ENCODE assay signal across 31 cellular contexts in genomic region chr4:36494766-36495165, GRCh38.
DNase-seq lines count a peak whose midpoint lies in the region; ATAC-seq, FAIRE-seq and TF ChIP-seq lines count a peak whose summit lies in the region.
"Had no signal": no experiment of that assay in that cellular context is flagged by ENCODE, and none has a peak within 500 bp of the region (broad histone marks: within the 10 kb centered on the region; RNA-seq: fewer than 3 reads in every experiment).

No MANE protein-coding gene starts in this region.

- ATAC-seq in HG02885 (IDR thresholded peaks at IDR 0.05; ENCODE audit: poor library complexity, unreplicated experiment) (peak; percentile 55), GM12878 (peak; percentile 81), GM18867 (IDR thresholded peaks at IDR 0.05; ENCODE audit: unreplicated experiment) (no peak)
- ATAC-seq: A549; CD8-positive, alpha-beta T cell had no signal

- H4K20me1 ChIP-seq in GM12878 (ENCODE audit: control insufficient read depth, insufficient read depth) = no peaks in the 10 kb centered on the region
- H4K20me1 ChIP-seq: BLaER1; BLaER1 treated with 17β-estradiol and CSF1 and Interleukin-3, amounts not matched to agents 10 nM and 100 nM had no signal

- H3K4me1 ChIP-seq in GM12878 (ENCODE audit: control insufficient read depth, insufficient read depth, low read length) = no peaks in the 10 kb centered on the region
- H3K4me1 ChIP-seq: A549; BE2C; BLaER1; BLaER1 treated with 17β-estradiol and CSF1 and Interleukin-3, amounts not matched to agents 10 nM and 100 nM; Caco-2 had no signal

- DNase-seq in GM12878 (ENCODE audit: low read depth, low spot score) (no peak), GM20000 (ENCODE audit: low spot score) (no peak)
- DNase-seq: 8988T; ACHN; AML-193; BE2C; C1 segment of cervical spinal cord; Caco-2; Calu3; CD4-positive, alpha-beta memory T cell; CD4-positive, alpha-beta T cell; CD4-positive, CD25-positive, alpha-beta regulatory T cell; CD8-positive, alpha-beta memory T cell; CD8-positive, alpha-beta T cell; COR-L47; DMS 273 treated with DMSO at 0.1 percent for 48 hours; DMS153; DMS53; DMS79; DMS79 treated with DMSO at 0.1 percent for 48 hours; DND-41; EL had no signal

- no peak overlapping the region for H2AFZ ChIP-seq in GM12878 (ENCODE audit: control insufficient read depth, low read depth, low read length)

- TF ChIP-seq CTCF in GM12878 (IDR thresholded peaks at IDR 0.05 in 2 of 3, conservative IDR thresholded peaks at IDR 0.05 in 1 of 3; ENCODE audit: control insufficient read depth in 2 of 3, extremely low read depth in 1 of 3, insufficient read depth in 1 of 3, low read depth in 3 of 3, low read length in 3 of 3) (no peak), GM20000 (IDR thresholded peaks at IDR 0.05; ENCODE audit: extremely low read depth, missing control alignments) (no peak)

- H3K36me3 ChIP-seq in GM12878 (ENCODE audit: control insufficient read depth in 2 of 2, insufficient read depth in 2 of 2, low read length in 1 of 2) = no peaks in the 10 kb centered on the region
- H3K36me3 ChIP-seq: BE2C; BLaER1; BLaER1 treated with 17β-estradiol and CSF1 and Interleukin-3, amounts not matched to agents 10 nM and 100 nM had no signal

- H3K27ac ChIP-seq in GM12878 (ENCODE audit: control insufficient read depth, insufficient read depth) = no peak overlapping the region
- H3K27ac ChIP-seq: 22Rv1; A549; BLaER1; BLaER1 treated with 17β-estradiol and CSF1 and Interleukin-3, amounts not matched to agents 10 nM and 100 nM; C4-2B had no signal

- BruUV-seq in GM12878 (replicated peaks; lab: Mats Ljungman, UMichigan) = no TSS peak

- intact Hi-C loops in GM12878 (cut with micrococcal nuclease; ENCODE audit: unreplicated experiment) = no loop called here

- no peak overlapping the region for H3K9ac ChIP-seq in GM12878 (ENCODE audit: control insufficient read depth, insufficient read depth, low read length)
- H3K9ac ChIP-seq: BLaER1; BLaER1 treated with 17β-estradiol and CSF1 and Interleukin-3, amounts not matched to agents 10 nM and 100 nM had no signal

- WGBS in GM12878 (ENCODE audit: insufficient coverage, insufficient replicate concordance, low lambda C conversion rate, missing lambda C conversion rate) = 0% methylated on average over 2 of the region's 2 CpGs

- no peak for TF ChIP-seq RAD21 in GM12878 (IDR thresholded peaks at IDR 0.05; ENCODE audit: insufficient read depth, low read depth, low read length)

- RAD21 ChIA-PET in GM12878 (lab: Charles Lee; ENCODE audit: unreplicated experiment) = interaction anchor here (1.0 kb wide), 1 partner anchor 57 kb away, joined by 4 read pairs; no protein-coding TSS in a partner anchor

- H3K4me2 ChIP-seq in GM12878 (ENCODE audit: control insufficient read depth, insufficient read depth) = no peak overlapping the region
- H3K4me2 ChIP-seq: A549; BLaER1; BLaER1 treated with 17β-estradiol and CSF1 and Interleukin-3, amounts not matched to agents 10 nM and 100 nM had no signal

- POLR2A ChIA-PET in GM12878 (lab: Charles Lee) = no interaction called here

- H3K9me3 ChIP-seq in GM12878 (replicated peaks; ENCODE audit: control insufficient read depth, insufficient read depth, low read length) = no peaks in the 10 kb centered on the region
- H3K9me3 ChIP-seq: A549; BE2C; BLaER1; BLaER1 treated with 17β-estradiol and CSF1 and Interleukin-3, amounts not matched to agents 10 nM and 100 nM; Caco-2 had no signal

- in situ Hi-C loops in GM12878 (cut with MboI) = no loop called here

- no peaks in the 10 kb centered on the region for H3K79me2 ChIP-seq in GM12878 (ENCODE audit: control insufficient read depth, insufficient read depth, low read length)

- SMC1A ChIA-PET in GM12878 (lab: Charles Lee; ENCODE audit: uncharacterized antibody, unreplicated experiment) = interaction anchor here (1.3 to 1.6 kb wide), 2 partner anchors 9 to 108 kb away, joined by 3 to 4 read pairs; no protein-coding TSS in a partner anchor

- FAIRE-seq in GM12878 (lab: Jason Lieb, UNC) = no peak
- FAIRE-seq: A204.1, A549, D721Med had no signal

- no peak for TF ChIP-seq POLR2A in GM12878 (IDR thresholded peaks at IDR 0.05; ENCODE audit: low read depth, low read length)

- no peak overlapping the region for H3K4me3 ChIP-seq in GM12878
- H3K4me3 ChIP-seq: A549; BLaER1; BLaER1 treated with 17β-estradiol and CSF1 and Interleukin-3, amounts not matched to agents 10 nM and 100 nM had no signal

- CTCF ChIA-PET in GM12878 (lab: Yijun Ruan, JAX) = no interaction called here

- H3K27me3 ChIP-seq in GM12878 (replicated peaks in 1 of 2; ENCODE audit: control insufficient read depth in 2 of 2, insufficient read depth in 2 of 2, low read length in 1 of 2) = no peaks in the 10 kb centered on the region
- H3K27me3 ChIP-seq: BE2C; BLaER1; BLaER1 treated with 17β-estradiol and CSF1 and Interleukin-3, amounts not matched to agents 10 nM and 100 nM had no signal

- no peak for TF ChIP-seq EP300 in GM12878 (IDR thresholded peaks at IDR 0.05; ENCODE audit: borderline replicate concordance in 1 of 2, control insufficient read depth in 1 of 2, low read depth in 2 of 2, low read length in 2 of 2)

TF ChIP-seq in GM12878, 131 proteins besides CTCF, POLR2A, EP300 and RAD21:
- peak; percentile 41; the same call in 1 of the 2 replicates for TF ChIP-seq RUNX3 (IDR thresholded peaks at IDR 0.05; ENCODE audit: low read length)
- TF ChIP-seq EGR1 (IDR thresholded peaks at IDR 0.05; ENCODE audit: borderline replicate concordance in 1 of 2, low read depth in 2 of 2, low read length in 2 of 2) = no peak
- peak; percentile 75 for TF ChIP-seq JUNB (IDR thresholded peaks at IDR 0.05)
- TF ChIP-seq PML (IDR thresholded peaks at IDR 0.05; ENCODE audit: low read length) = no peak
- no peak for TF ChIP-seq FOS (IDR thresholded peaks at IDR 0.05; ENCODE audit: borderline replicate concordance, extremely low read depth, insufficient read length)
- no peak for TF ChIP-seq EZH2 (IDR thresholded peaks at IDR 0.05; ENCODE audit: borderline replicate concordance, control insufficient read depth, low read depth, low read length)
- TF ChIP-seq CREB1 (IDR thresholded peaks at IDR 0.05; ENCODE audit: low read depth) = no peak
- peak; percentile 36; the same call in 1 of the 2 replicates for TF ChIP-seq GABPA (IDR thresholded peaks at IDR 0.05; ENCODE audit: low read depth)
- TF ChIP-seq CREM (IDR thresholded peaks at IDR 0.05; ENCODE audit: low read depth) = peak; percentile 45; the same call in 1 of the 2 replicates
- TF ChIP-seq SRF (IDR thresholded peaks at IDR 0.05; ENCODE audit: low read depth in 2 of 2, low read length in 2 of 2) = no peak
- TF ChIP-seq ATF7 (IDR thresholded peaks at IDR 0.05; ENCODE audit: low read depth) = 0 out of 2 replicates have a peak, but pooled peaks have one; percentile 34
- TF ChIP-seq SUZ12 (IDR thresholded peaks at IDR 0.05; ENCODE audit: unreplicated experiment) = no peak
- no peak for TF ChIP-seq WRNIP1 (IDR thresholded peaks at IDR 0.05; ENCODE audit: borderline replicate concordance, low read depth, low read length)
- peak; percentile 27; the same call in 1 of the 2 replicates for TF ChIP-seq FOXM1 (IDR thresholded peaks at IDR 0.05; ENCODE audit: low read depth, low read length)
- TF ChIP-seq, protein P1, sequence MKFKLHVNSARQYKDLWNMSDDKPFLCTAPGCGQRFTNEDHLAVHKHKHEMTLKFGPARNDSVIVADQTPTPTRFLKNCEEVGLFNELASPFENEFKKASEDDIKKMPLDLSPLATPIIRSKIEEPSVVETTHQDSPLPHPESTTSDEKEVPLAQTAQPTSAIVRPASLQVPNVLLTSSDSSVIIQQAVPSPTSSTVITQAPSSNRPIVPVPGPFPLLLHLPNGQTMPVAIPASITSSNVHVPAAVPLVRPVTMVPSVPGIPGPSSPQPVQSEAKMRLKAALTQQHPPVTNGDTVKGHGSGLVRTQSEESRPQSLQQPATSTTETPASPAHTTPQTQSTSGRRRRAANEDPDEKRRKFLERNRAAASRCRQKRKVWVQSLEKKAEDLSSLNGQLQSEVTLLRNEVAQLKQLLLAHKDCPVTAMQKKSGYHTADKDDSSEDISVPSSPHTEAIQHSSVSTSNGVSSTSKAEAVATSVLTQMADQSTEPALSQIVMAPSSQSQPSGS (IDR thresholded peaks at IDR 0.05; ENCODE audit: low read length) = peak; percentile 52; the same call in 1 of the 2 replicates
- TF ChIP-seq ETV6 (conservative IDR thresholded peaks at IDR 0.05 in 1 of 2, IDR thresholded peaks at IDR 0.05 in 1 of 2; ENCODE audit: borderline replicate concordance in 1 of 2, low read depth in 1 of 2) = 0 out of 4 replicates have a peak, but pooled peaks of 1 of the 2 experiments have one; percentile 19
- TF ChIP-seq ZBED1 (IDR thresholded peaks at IDR 0.05; ENCODE audit: borderline replicate concordance) = peak; percentile 59; the same call in 1 of the 2 replicates
- TF ChIP-seq NFIC (IDR thresholded peaks at IDR 0.05; ENCODE audit: low read depth, low read length) = peak; percentile 65; the same call in 1 of the 2 replicates
